Comparison of ENCODE assay signal across 19 cellular contexts in genomic region chr10:4606856-4607636, GRCh38.
A peak's percentile ranks its signal among the peaks of the same experiment; 100 is the strongest.
DNase-seq lines count a peak whose midpoint lies in the region; ATAC-seq, FAIRE-seq and TF ChIP-seq lines count a peak whose summit lies in the region.
"Had no signal": no experiment of that assay in that cellular context is flagged by ENCODE, and none has a peak within 500 bp of the region (broad histone marks: within the 10 kb centered on the region; RNA-seq: fewer than 3 reads in every experiment).

No MANE protein-coding gene starts in this region.

- no peak overlapping the region for H4K5ac ChIP-seq in H1 (ENCODE audit: insufficient read length, low read depth, low read length)

- H3K9me2 ChIP-seq in GM23248 (ENCODE audit: insufficient read depth), result no peaks in the 10 kb centered on the region

- H2BK5ac ChIP-seq in H1 (ENCODE audit: low read depth, low read length), result no peak overlapping the region

- no peak for TF ChIP-seq EP300 in H1 (IDR thresholded peaks at IDR 0.05; ENCODE audit: borderline replicate concordance in 1 of 2, low read depth in 2 of 2, low read length in 2 of 2)

- POLR2A ChIA-PET in HEK293 (lab: Yijun Ruan, JAX) (no interaction called here), H1 (lab: Charles Lee; ENCODE audit: partially characterized antibody) (no interaction called here)

- H2BK20ac ChIP-seq in H1 (ENCODE audit: low read length), result no peak overlapping the region

- no peak for ATAC-seq in HG02798 (IDR thresholded peaks at IDR 0.05; ENCODE audit: poor library complexity, unreplicated experiment)
- ATAC-seq: A549 had no signal

- H4K8ac ChIP-seq in H1 (ENCODE audit: extremely low read depth, insufficient read depth, low read length), result no peak overlapping the region

- H4K91ac ChIP-seq in H1 (replicated peaks; ENCODE audit: insufficient read length, low read length), result no peak overlapping the region

- H3K23me2 ChIP-seq in H1 (ENCODE audit: low read depth, low read length), result no peaks in the 10 kb centered on the region

- no peaks in the 10 kb centered on the region for H3K36me3 ChIP-seq in GM23248 (ENCODE audit: low read depth)
- no peaks in the 10 kb centered on the region for H3K36me3 ChIP-seq in HEK293 (ENCODE audit: control insufficient read depth in 2 of 2, insufficient read depth in 1 of 2, low read length in 2 of 2)
- H3K36me3 ChIP-seq in H1 (ENCODE audit: control insufficient read depth in 2 of 4, insufficient read depth in 4 of 4, low read length in 3 of 4), result no peaks in the 10 kb centered on the region
- H3K36me3 ChIP-seq in osteoblast (ENCODE audit: insufficient read depth, low read length), result no peaks in the 10 kb centered on the region
- H3K36me3 ChIP-seq: SJSA1 had no signal

- H3K79me2 ChIP-seq in GM23248 (ENCODE audit: insufficient read depth) (no peaks in the 10 kb centered on the region), H1 (ENCODE audit: control insufficient read depth in 1 of 2, insufficient read depth in 2 of 2, low read length in 2 of 2) (no peaks in the 10 kb centered on the region), osteoblast (ENCODE audit: insufficient read depth, low read length) (no peaks in the 10 kb centered on the region)

- H3K9me3 ChIP-seq in GM23248 (ENCODE audit: low read depth) (no peaks in the 10 kb centered on the region), HEK293 (ENCODE audit: control insufficient read depth, insufficient read depth, low read depth, low read length) (no peaks in the 10 kb centered on the region), H1 (ENCODE audit: insufficient read depth in 2 of 2, low read depth in 1 of 2, low read length in 1 of 2) (no peaks in the 10 kb centered on the region), osteoblast (ENCODE audit: low read depth, low read length) (no peaks in the 10 kb centered on the region)
- H3K9me3 ChIP-seq: A549, Caco-2, SJSA1 had no signal

- H3K79me1 ChIP-seq in H1 (ENCODE audit: low read depth, low read length), result no peaks in the 10 kb centered on the region

- H2BK120ac ChIP-seq in H1 (replicated peaks; ENCODE audit: low read depth, low read length), result no peak overlapping the region

- H2AFZ ChIP-seq in GM23248 (0 out of 2 replicates have a peak overlapping the region, but pooled peaks have one; percentile 5), H1 (ENCODE audit: low read length) (peak overlapping the region; percentile 53; the same call in 1 of the 2 replicates), osteoblast (ENCODE audit: low read length) (peak overlapping the region; percentile 16)
- H2AFZ ChIP-seq: PC-9 had no signal

- TF ChIP-seq POLR2A in H1 (IDR thresholded peaks at IDR 0.05; ENCODE audit: control extremely low read depth in 1 of 2, low read depth in 2 of 2, low read length in 2 of 2), result no peak

- DNase-seq in GM23248 (no peak), H1 (ENCODE audit: low read depth in 1 of 2, low spot score in 2 of 2) (no peak), osteoblast (ENCODE audit: insufficient read length, low spot score, missing footprints) (no peak), putamen (ENCODE audit: low spot score) (no peak), SKM-1 treated with dmso at 0.1 percent for 144 hours (lab: John Stamatoyannopoulos, UW; ENCODE audit: unreplicated experiment) (no peak)
- DNase-seq: AML-193; C1 segment of cervical spinal cord; Caco-2; CD4-positive, alpha-beta memory T cell; HCEC 1CT; NCI-H1417 treated with DMSO at 0.1 percent for 48 hours; NCI-H1694 treated with DMSO at 0.1 percent for 48 hours; NCI-H2081; NCI-H526 treated with DMSO at 0.1 percent for 48 hours; PC-9 had no signal

- H3K27me3 ChIP-seq in GM23248 (replicated peaks; ENCODE audit: insufficient read depth) (no peaks in the 10 kb centered on the region), H1 (replicated peaks in 1 of 4; ENCODE audit: control insufficient read depth in 3 of 4, extremely low read depth in 1 of 4, insufficient read depth in 3 of 4, low read length in 3 of 4) (no peaks in the 10 kb centered on the region), osteoblast (ENCODE audit: insufficient read depth, low read length) (no peaks in the 10 kb centered on the region)
- H3K27me3 ChIP-seq: SJSA1 had no signal

- no peak overlapping the region for H2AK5ac ChIP-seq in H1 (ENCODE audit: low read depth, low read length)

- H3K9ac ChIP-seq in GM23248 (no peak overlapping the region), H1 (replicated peaks in 1 of 4; ENCODE audit: extremely low read depth in 1 of 4, low read depth in 3 of 4, low read length in 3 of 4) (no peak overlapping the region)

- CTCF ChIA-PET in HEK293 (lab: Yijun Ruan, JAX) (no interaction called here), H1 (lab: Charles Lee; ENCODE audit: partially characterized antibody) (interaction anchor here (0.8 kb wide), 1 partner anchor 105 kb away, joined by 3 read pairs; no protein-coding TSS in a partner anchor)

- H3F3A ChIP-seq in GM23248 (ENCODE audit: insufficient read depth), result no peaks in the 10 kb centered on the region

- H2BK12ac ChIP-seq in H1 (ENCODE audit: low read depth, low read length), result no peak overlapping the region

- H3K4ac ChIP-seq in H1 (replicated peaks; ENCODE audit: insufficient read length, low read depth, low read length), result no peak overlapping the region

- no peak overlapping the region for H3K27ac ChIP-seq in GM23248
- H3K27ac ChIP-seq in HEK293 (ENCODE audit: extremely low read depth, low read depth, low read length), result no peak overlapping the region
- H3K27ac ChIP-seq in H1 (ENCODE audit: low read depth, low read length), result no peak overlapping the region
- no peak overlapping the region for H3K27ac ChIP-seq in osteoblast (ENCODE audit: low read depth, low read length)
- H3K27ac ChIP-seq: A549, PC-9, SJSA1 had no signal

- no peak for TF ChIP-seq CTCF in HEK293 (tag by site-specific recombination; IDR thresholded peaks at IDR 0.05)
- TF ChIP-seq CTCF in H1 (IDR thresholded peaks at IDR 0.05; ENCODE audit: control extremely low read depth in 1 of 3, insufficient read depth in 1 of 3, low read depth in 1 of 3, low read length in 3 of 3), result no peak
- no peak for TF ChIP-seq CTCF in osteoblast (IDR thresholded peaks at IDR 0.05; ENCODE audit: extremely low read depth, low read depth, low read length)

- no peak overlapping the region for H3K23ac ChIP-seq in H1 (ENCODE audit: insufficient read length)

- H4K20me1 ChIP-seq in GM23248 (ENCODE audit: insufficient read depth) (no peaks in the 10 kb centered on the region), H1 (replicated peaks in 1 of 2; ENCODE audit: control insufficient read depth in 1 of 2, insufficient read depth in 2 of 2, low read length in 2 of 2) (no peaks in the 10 kb centered on the region), osteoblast (ENCODE audit: insufficient read depth, low read length) (no peaks in the 10 kb centered on the region)

- H2BK15ac ChIP-seq in H1 (ENCODE audit: low read length), result no peak overlapping the region

- no peak for FAIRE-seq in H1 (lab: Jason Lieb, UNC)
- FAIRE-seq: A549 had no signal

- H3K4me1 ChIP-seq in GM23248 (ENCODE audit: insufficient read depth), result no peaks in the 10 kb centered on the region
- no peaks in the 10 kb centered on the region for H3K4me1 ChIP-seq in HEK293 (ENCODE audit: control insufficient read depth, insufficient read depth, low read length)
- no peaks in the 10 kb centered on the region for H3K4me1 ChIP-seq in H1 (replicated peaks in 1 of 4; ENCODE audit: control insufficient read depth in 3 of 4, insufficient read depth in 4 of 4, low read length in 3 of 4)
- H3K4me1 ChIP-seq in osteoblast (ENCODE audit: insufficient read depth, low read length), result no peaks in the 10 kb centered on the region
- H3K4me1 ChIP-seq: A549, Caco-2, SJSA1 had no signal

- no peak overlapping the region for H3K14ac ChIP-seq in H1 (ENCODE audit: insufficient read length)

- in situ Hi-C loops in GM23248 (cut with MboI), result no loop called here

- WGBS in GM23248 (ENCODE audit: low coverage in 1 of 2, low lambda C conversion rate in 2 of 2, missing lambda C conversion rate in 2 of 2), 2 experiments, result 94 to 98% methylated on average over 6 of the region's 6 CpGs
- WGBS in H1 (ENCODE audit: extremely low coverage in 1 of 2, insufficient coverage in 1 of 2, insufficient read length in 1 of 2, insufficient replicate concordance in 2 of 2, low coverage in 1 of 2, low lambda C conversion rate in 2 of 2, missing lambda C conversion rate in 1 of 2), 2 experiments, result 87% methylated on average over 6 of the region's 6 CpGs; no CpG with 5 or more reads in 1 of the 2 experiments

- no peak for TF ChIP-seq RAD21 in H1 (IDR thresholded peaks at IDR 0.05 in 1 of 2, conservative IDR thresholded peaks at IDR 0.05 in 1 of 2; ENCODE audit: low read depth in 2 of 2, low read length in 2 of 2)

- H3K4me3 ChIP-seq in GM23248 (no peak overlapping the region), HEK293 (ENCODE audit: low read depth, low read length) (no peak overlapping the region), H1 (ENCODE audit: extremely low read depth in 1 of 4, insufficient read depth in 2 of 4, low read depth in 3 of 4, low read length in 4 of 4) (no peak overlapping the region), osteoblast (ENCODE audit: insufficient read depth, low read length) (no peak overlapping the region)
- H3K4me3 ChIP-seq: A549, PC-9, SJSA1 had no signal

- no peak overlapping the region for H3K56ac ChIP-seq in H1 (replicated peaks; ENCODE audit: insufficient read length, low read depth, low read length)

- no peak overlapping the region for H3K4me2 ChIP-seq in GM23248 (ENCODE audit: unreplicated experiment)
- H3K4me2 ChIP-seq in H1 (ENCODE audit: insufficient read depth in 1 of 2, low read depth in 2 of 2, low read length in 2 of 2), result no peak overlapping the region
- no peak overlapping the region for H3K4me2 ChIP-seq in osteoblast (ENCODE audit: insufficient read depth, low read length)
- H3K4me2 ChIP-seq: A549, PC-9 had no signal

- no peak overlapping the region for H3K18ac ChIP-seq in H1 (ENCODE audit: extremely low read depth, low read length)

TF ChIP-seq in HEK293, 187 proteins besides CTCF, POLR2A, EP300 and RAD21:
- no peak for TF ChIP-seq MZF1 (tag by site-specific recombination; IDR thresholded peaks at IDR 0.05; ENCODE audit: borderline replicate concordance)
- TF ChIP-seq SCRT2 (tag by site-specific recombination; IDR thresholded peaks at IDR 0.05), result peak; percentile 64; the same call in 1 of the 2 replicates
- peak; percentile 95 for TF ChIP-seq ZNF366 (tag by site-specific recombination; conservative IDR thresholded peaks at IDR 0.05)
- no peak for TF ChIP-seq ZNF302 (tag by site-specific recombination; IDR thresholded peaks at IDR 0.05; ENCODE audit: low read depth)
- peak; percentile 53; the same call in 1 of the 2 replicates for TF ChIP-seq PRDM1 (tag by site-specific recombination; IDR thresholded peaks at IDR 0.05)

TF ChIP-seq in H1, 55 proteins besides CTCF, POLR2A, EP300 and RAD21 (continues in another document):
- TF ChIP-seq EGR1 (IDR thresholded peaks at IDR 0.05; ENCODE audit: borderline replicate concordance, low read depth, low read length) (no peak), SUZ12 (IDR thresholded peaks at IDR 0.05; ENCODE audit: low read length) (no peak), CBX8 (IDR thresholded peaks at IDR 0.05; ENCODE audit: borderline replicate concordance, low read depth, low read length) (no peak), SIX5 (IDR thresholded peaks at IDR 0.05; ENCODE audit: low read depth, low read length) (no peak)
